In the genomic region with DNA sequence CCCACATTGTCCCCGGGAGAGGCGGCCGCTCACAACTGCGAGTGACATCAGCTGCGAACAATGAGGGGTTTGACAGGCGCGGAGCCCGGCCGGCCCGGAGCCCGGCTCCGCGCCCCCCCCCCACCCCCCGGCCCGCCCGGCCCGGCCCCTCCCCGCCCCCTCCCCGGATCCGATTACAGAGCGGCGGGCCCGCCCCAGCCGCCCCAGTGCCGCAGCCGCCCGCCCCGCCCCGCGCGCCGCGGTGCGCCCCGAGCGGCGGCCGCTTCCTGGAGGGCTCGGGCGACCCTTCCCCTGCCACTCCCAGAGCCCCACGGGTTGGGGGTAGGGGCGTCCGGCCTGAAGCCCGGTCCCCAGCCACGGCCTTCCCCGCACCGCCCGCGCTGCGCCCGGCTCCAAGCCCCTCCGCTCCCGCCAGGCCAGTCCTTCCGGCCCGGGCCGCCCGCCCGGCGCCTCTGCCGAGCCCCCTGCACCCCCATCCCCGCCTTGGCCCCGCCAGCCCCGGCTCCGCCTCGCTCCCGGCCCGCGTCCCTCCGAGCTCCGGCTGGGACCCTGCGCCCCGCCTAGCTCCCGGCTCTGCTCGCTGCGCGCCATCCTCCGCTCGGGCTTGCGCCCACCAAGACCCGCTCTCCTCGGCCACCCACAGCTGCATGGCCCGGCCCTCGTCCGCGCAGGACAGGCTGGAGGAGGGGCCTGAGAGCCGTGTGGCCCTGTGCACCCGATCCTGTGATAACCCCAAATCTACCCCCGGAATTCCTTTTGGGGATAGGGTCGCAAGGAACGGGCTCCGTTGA, we compare ENCODE assay signal across 8 cellular contexts. TPM values are rescaled to one million over a fixed set of nuclear protein-coding genes. Genes with fewer than 3 reads are reported as not detected.
A peak's percentile ranks its signal among the peaks of the same experiment; 100 is the strongest.
DNase-seq lines count a peak whose midpoint lies in the region; ATAC-seq and TF ChIP-seq lines count a peak whose summit lies in the region.

A gene (minus strand): TSS at position 71 of the 791 bp plus-strand sequence. CDS start 6,214 bp downstream, outside the sequence.

- DNase-seq in activated gamma-delta T cell (lab: John Stamatoyannopoulos, UW) (peak; percentile 47), activated gamma-delta T cell treated with Interleukin-2 at 50 U/mL for 16 hours (no peak), HT-29 (ENCODE audit: low spot score) (no peak), WERI-Rb-1 (peak; percentile 72), lower lobe of right lung (peak; percentile 74)
- DNase-seq in effector CD8-positive, alpha-beta T cell (lab: John Stamatoyannopoulos, UW), result peak; percentile 34
- DNase-seq in activated CD4-positive, CD25-positive, alpha-beta regulatory T cell (lab: John Stamatoyannopoulos, UW), result no peak

- H3K36me3 ChIP-seq in WERI-Rb-1 (peaks cover 71% of the 10 kb centered on the region), lower lobe of right lung (no peaks in the 10 kb centered on the region)

- no peak for TF ChIP-seq CTCF in WERI-Rb-1 (IDR thresholded peaks at IDR 0.05; ENCODE audit: low read depth, low read length)
- TF ChIP-seq CTCF in lower lobe of right lung (IDR thresholded peaks at IDR 0.05), result no peak

- peak within 1 kb of the TSS; percentile 36 for H3K27ac Mint-ChIP-seq in stimulated activated naive CD8-positive, alpha-beta T cell treated with anti-CD3 and anti-CD28 coated beads, Interleukin-15, Interleukin-2, amounts not matched to agents 100 ng/mL and 50 ng/mL, for 24 hours

- peaks cover 32% of the 10 kb centered on the region for H3K4me1 ChIP-seq in lower lobe of right lung

- no peaks in the 10 kb centered on the region for H3K9me3 Mint-ChIP-seq in stimulated activated naive CD8-positive, alpha-beta T cell treated with anti-CD3 and anti-CD28 coated beads, Interleukin-15, Interleukin-2, amounts not matched to agents 100 ng/mL and 50 ng/mL, for 24 hours

- peak within 1 kb of the TSS; percentile 93 for H3K4me3 ChIP-seq in WERI-Rb-1 (ENCODE audit: low read depth, low read length)
- peak within 1 kb of the TSS; percentile 68 for H3K4me3 ChIP-seq in lower lobe of right lung

- intact Hi-C loops in lower lobe of right lung (cut with DNase I), result no loop called here

- H3K4me1 Mint-ChIP-seq in stimulated activated naive CD8-positive, alpha-beta T cell treated with anti-CD3 and anti-CD28 coated beads, Interleukin-15, Interleukin-2, amounts not matched to agents 100 ng/mL and 50 ng/mL, for 24 hours (ENCODE audit: low read depth), result peaks cover 17% of the 10 kb centered on the region

- peak within 1 kb of the TSS; percentile 78 for H3K4me3 Mint-ChIP-seq in stimulated activated naive CD8-positive, alpha-beta T cell treated with anti-CD3 and anti-CD28 coated beads, Interleukin-15, Interleukin-2, amounts not matched to agents 100 ng/mL and 50 ng/mL, for 24 hours

- H3K36me3 Mint-ChIP-seq in stimulated activated naive CD8-positive, alpha-beta T cell treated with anti-CD3 and anti-CD28 coated beads, Interleukin-15, Interleukin-2, amounts not matched to agents 100 ng/mL and 50 ng/mL, for 24 hours (ENCODE audit: low read depth), result no peaks in the 10 kb centered on the region

- H3K9me3 ChIP-seq in WERI-Rb-1 (ENCODE audit: severe bottlenecking) (no peaks in the 10 kb centered on the region), lower lobe of right lung (no peaks in the 10 kb centered on the region)

- peak; percentile 67 to 76 for ATAC-seq in lower lobe of right lung

- H3K27ac ChIP-seq in WERI-Rb-1, result peak within 1 kb of the TSS; percentile 100
- H3K27ac ChIP-seq in lower lobe of right lung, result peak within 1 kb of the TSS; percentile 84

- H3K27me3 ChIP-seq in WERI-Rb-1 (ENCODE audit: insufficient read depth, low read depth, severe bottlenecking), result no peaks in the 10 kb centered on the region
- no peaks in the 10 kb centered on the region for H3K27me3 ChIP-seq in lower lobe of right lung (ENCODE audit: low read depth)

- H3K27me3 Mint-ChIP-seq in stimulated activated naive CD8-positive, alpha-beta T cell treated with anti-CD3 and anti-CD28 coated beads, Interleukin-15, Interleukin-2, amounts not matched to agents 100 ng/mL and 50 ng/mL, for 24 hours, result no peaks in the 10 kb centered on the region

RNA-seq across cellular contexts. Expression of the gene that starts here (rescaled TPM):
- 17.8 and 19.3 TPM in 2 replicates for total RNA-seq in HT-29 (2014; rRNA removed; shearing (Covaris generic))
- 24.6 TPM for total RNA-seq in lower lobe of right lung

Comparison
In these comparisons a context has a peak if more than half of its experiments do, and no peak if none do; other contexts are left out.
1. DNase-seq: peak in activated gamma-delta T cell (single experiment), WERI-Rb-1 (single experiment), effector CD8-positive, alpha-beta T cell (single experiment) and lower lobe of right lung (single experiment); none in activated gamma-delta T cell treated with Interleukin-2 at 50 U/mL for 16 hours (single experiment), HT-29 (single experiment) and activated CD4-positive, CD25-positive, alpha-beta regulatory T cell (0 of 4).